In genomic region chr9:122442568-122442967, GRCh38 we compare ENCODE assay signal across 39 cellular contexts. TPM values are rescaled to one million over a fixed set of nuclear protein-coding genes. Genes with fewer than 3 reads are reported as not detected.
"Had no signal": no experiment of that assay in that cellular context is flagged by ENCODE, and none has a peak within 500 bp of the region (broad histone marks: within the 10 kb centered on the region; RNA-seq: fewer than 3 reads in every experiment).

No MANE protein-coding gene starts in this region.

- H3K27me3 ChIP-seq: MG63 had no signal

- H3K4me3 ChIP-seq: MG63 had no signal

- H3K36me3 ChIP-seq: MG63 had no signal

- H3K9me3 ChIP-seq: MG63 had no signal

- DNase-seq: Kasumi-1, MG63, MM.1S, MV-4-11, NCI-H1048, NCI-H1092, NCI-H1092 treated with DMSO at 0.1 percent for 48 hours, NCI-H1105, NCI-H1105 treated with DMSO at 0.1 percent for 48 hours, NCI-H1417, NCI-H1417 treated with DMSO at 0.1 percent for 48 hours, NCI-H1436, NCI-H1436 treated with DMSO at 0.1 percent for 48 hours, NCI-H146, NCI-H1694, NCI-H1694 treated with DMSO at 0.1 percent for 48 hours, NCI-H187, NCI-H187 treated with DMSO at 0.1 percent for 48 hours, NCI-H1930, NCI-H2029, NCI-H2029 treated with DMSO at 0.1 percent for 48 hours, NCI-H2081, NCI-H2081 treated with DMSO at 0.1 percent for 48 hours, NCI-H2107, NCI-H2171, NCI-H2171 treated with DMSO at 0.1 percent for 48 hours, NCI-H2227 treated with DMSO at 0.1 percent for 48 hours, NCI-H226, NCI-H345, NCI-H446, NCI-H446 treated with DMSO at 0.1 percent for 48 hours, NCI-H510A, NCI-H510A treated with DMSO at 0.1 percent for 48 hours, NCI-H524, NCI-H524 treated with DMSO at 0.1 percent for 48 hours had no signal

RNA-seq across cellular contexts. Expression of gene OR1J1, which starts 35.2 kb away (rescaled TPM):
- total RNA-seq: LHCN-M2, M059J, MCF 10A, NCI-H460 had no signal
